ENCODE assay signal across 8 cellular contexts in the genomic region with DNA sequence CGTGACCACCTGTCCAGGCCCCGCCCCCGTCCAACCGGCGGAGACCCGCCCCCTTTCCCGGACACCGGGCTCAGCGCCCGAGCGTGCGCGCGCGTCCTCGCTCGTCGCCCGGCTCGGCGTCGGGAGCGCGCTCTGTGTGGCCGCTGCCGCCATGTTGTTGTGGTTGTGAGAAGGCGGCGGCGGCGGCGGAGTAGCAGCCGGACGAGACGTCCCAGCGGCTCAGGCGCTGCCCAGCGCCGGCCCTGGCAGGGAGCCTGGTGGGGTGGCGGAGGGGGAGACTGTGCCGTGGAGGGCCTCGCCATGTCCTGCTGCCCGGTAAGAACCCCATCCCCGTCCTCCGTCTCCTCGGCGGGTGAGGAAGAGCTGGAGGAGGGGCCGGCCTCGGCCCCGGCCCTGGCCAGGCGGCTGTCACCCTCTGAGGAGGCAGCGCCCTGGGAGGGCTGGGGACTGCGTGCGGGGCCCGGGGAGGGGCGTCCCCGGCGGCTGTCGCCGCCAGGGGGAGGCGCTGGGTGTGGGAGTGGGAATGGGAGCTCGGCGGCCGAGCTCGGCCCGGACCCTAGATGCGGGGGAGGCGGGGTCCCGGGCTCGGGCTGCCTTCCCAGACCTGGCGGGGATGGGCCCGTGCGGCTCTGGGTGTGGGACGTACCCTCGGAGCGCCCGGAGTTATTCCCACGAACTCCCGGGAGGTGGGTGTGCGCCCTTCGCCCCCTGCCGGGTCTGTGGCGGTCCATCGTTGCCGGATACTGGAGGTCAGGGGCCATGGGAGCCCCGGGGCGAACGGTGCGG. TPM values are rescaled to one million over a fixed set of nuclear protein-coding genes. Genes with fewer than 3 reads are reported as not detected.
DNase-seq lines count a peak whose midpoint lies in the region; ATAC-seq and TF ChIP-seq lines count a peak whose summit lies in the region.

A gene (plus strand): TSS at position 130 of the 786 bp plus-strand sequence. CDS start 87,886 bp downstream, outside the sequence.

- peak within 1 kb of the TSS; percentile 83 for H3K27ac Mint-ChIP-seq in activated CD4-positive, alpha-beta T cell treated with anti-CD3 and anti-CD28 coated beads, Interleukin-2, amount 10 ng/mL, durations not matched to agents 24 days and 14 days

- TF ChIP-seq CTCF in A673 (conservative IDR thresholded peaks at IDR 0.05; ENCODE audit: low read depth, low read length) (peak; percentile 41; the same call in 1 of the 2 replicates), colonic mucosa (IDR thresholded peaks at IDR 0.05) (peak; percentile 35)

- peak within 1 kb of the TSS; percentile 79 to 90 for H3K9ac ChIP-seq in colonic mucosa (ENCODE audit: low read depth in 2 of 2, low read length in 2 of 2)

- peaks cover 5% of the 10 kb centered on the region for H3K36me3 Mint-ChIP-seq in activated CD4-positive, alpha-beta T cell treated with anti-CD3 and anti-CD28 coated beads, Interleukin-2, amount 10 ng/mL, durations not matched to agents 24 days and 14 days (ENCODE audit: low read depth)

- H3K4me3 ChIP-seq in A673 (ENCODE audit: low read depth, low read length, poor library complexity, severe bottlenecking): peak within 1 kb of the TSS; percentile 97
- peak within 1 kb of the TSS; percentile 70 for H3K4me3 ChIP-seq in colonic mucosa

- peak; percentile 51 for ATAC-seq in GM18861 (IDR thresholded peaks at IDR 0.05; ENCODE audit: unreplicated experiment)
- ATAC-seq in HG03159 (IDR thresholded peaks at IDR 0.05; ENCODE audit: unreplicated experiment): peak; percentile 63

- intact Hi-C loops in A673 (cut with micrococcal nuclease; ENCODE audit: unreplicated experiment): no loop called here
- intact Hi-C loops in activated CD4-positive, alpha-beta T cell treated with anti-CD3 and anti-CD28 coated beads, Interleukin-2, amount 10 ng/mL, durations not matched to agents 24 days and 14 days (cut with micrococcal nuclease): loop anchor here (1.0 to 2.0 kb wide), 2 partner anchors 45 to 116 kb away; a partner anchor contains a TSS
- intact Hi-C loops in colonic mucosa (cut with DNase I): loop anchor here (10.0 kb wide), 1 partner anchor 122 kb away; no protein-coding TSS in a partner anchor

- peak within 1 kb of the TSS; percentile 92 for H3K4me3 Mint-ChIP-seq in activated CD4-positive, alpha-beta T cell treated with anti-CD3 and anti-CD28 coated beads, Interleukin-2, amount 10 ng/mL, durations not matched to agents 24 days and 14 days

- peaks cover 10% of the 10 kb centered on the region for H3K4me1 Mint-ChIP-seq in activated CD4-positive, alpha-beta T cell treated with anti-CD3 and anti-CD28 coated beads, Interleukin-2, amount 10 ng/mL, durations not matched to agents 24 days and 14 days

- BruUV-seq in A673 (replicated peaks; lab: Mats Ljungman, UMichigan): no TSS peak

- DNase-seq in A673 (ENCODE audit: low spot score): peak; percentile 93
- DNase-seq in NCI-H460 (ENCODE audit: extremely low read depth, low read depth): peak; percentile 78
- peak; percentile 99 for DNase-seq in activated CD4-positive, alpha-beta T cell treated with anti-CD3 and anti-CD28 coated beads, Interleukin-2, amount 10 ng/mL, durations not matched to agents 24 days and 14 days
- peak; percentile 98 for DNase-seq in colonic mucosa
- peak; percentile 97 for DNase-seq in left kidney (ENCODE audit: low read depth, low spot score)
- peak; percentile 92 for DNase-seq in stimulated activated CD4-positive, alpha-beta T cell treated with anti-CD3 and anti-CD28 coated beads, Interleukin-1b, Interleukin-23, amount 100 ng/mL, for 48 hours

- H3K4me1 ChIP-seq in A673 (ENCODE audit: insufficient read depth, low read length, poor library complexity, severe bottlenecking): peaks cover 22% of the 10 kb centered on the region
- H3K4me1 ChIP-seq in colonic mucosa: no peaks in the 10 kb centered on the region

- H3K27ac ChIP-seq in A673 (ENCODE audit: low read depth, low read length, poor library complexity, severe bottlenecking) (peak within 1 kb of the TSS; percentile 93), colonic mucosa (peak within 1 kb of the TSS; percentile 88)

- H3K9me3 ChIP-seq in A673 (ENCODE audit: low read depth, low read length, poor library complexity, severe bottlenecking): no peaks in the 10 kb centered on the region
- no peaks in the 10 kb centered on the region for H3K9me3 ChIP-seq in colonic mucosa

- POLR2A ChIA-PET in A673 (lab: Charles Lee; ENCODE audit: low non-redundant PET): no interaction called here

- H3K27me3 Mint-ChIP-seq in activated CD4-positive, alpha-beta T cell treated with anti-CD3 and anti-CD28 coated beads, Interleukin-2, amount 10 ng/mL, durations not matched to agents 24 days and 14 days: no peaks in the 10 kb centered on the region

- H3K27me3 ChIP-seq in A673 (replicated peaks; ENCODE audit: insufficient read depth, low read depth, low read length, poor library complexity): no peaks in the 10 kb centered on the region
- H3K27me3 ChIP-seq in colonic mucosa: no peaks in the 10 kb centered on the region

- CTCF ChIA-PET in A673 (lab: Charles Lee): interaction anchor here (0.6 to 1.1 kb wide), 7 partner anchors 11 to 1327 kb away, joined by 3 to 22 read pairs (median 4); no protein-coding TSS in a partner anchor

- no peaks in the 10 kb centered on the region for H3K9me3 Mint-ChIP-seq in activated CD4-positive, alpha-beta T cell treated with anti-CD3 and anti-CD28 coated beads, Interleukin-2, amount 10 ng/mL, durations not matched to agents 24 days and 14 days

- no peaks in the 10 kb centered on the region for H3K36me3 ChIP-seq in A673 (ENCODE audit: insufficient read depth, low read length, poor library complexity, severe bottlenecking)
- no peaks in the 10 kb centered on the region for H3K36me3 ChIP-seq in colonic mucosa

RNA-seq across cellular contexts. Expression of the gene that starts here (rescaled TPM):
- total RNA-seq in A673 (2021): 25.0 and 26.4 TPM in 2 replicates
- total RNA-seq in NCI-H460 (2014; rRNA removed; shearing (Covaris generic)): 10.1 and 11.2 TPM in 2 replicates
- 7.7 and 16.2 TPM in 2 replicates for polyA plus RNA-seq in NCI-H460 (2014; cell fraction: nucleus; rRNA removed)
- 21.0 and 23.9 TPM in 2 replicates for total RNA-seq in activated CD4-positive, alpha-beta T cell treated with anti-CD3 and anti-CD28 coated beads, Interleukin-2, amount 10 ng/mL, durations not matched to agents 24 days and 14 days
- total RNA-seq in colonic mucosa: 10 to 100 TPM; 35.9 to 49.4 TPM

Comparison
In these comparisons a context has a peak if more than half of its experiments do, and no peak if none do; other contexts are left out.
1. Peak in every context shown above with its lines: DNase-seq, ATAC-seq, H3K4me3 ChIP-seq and H3K27ac ChIP-seq.